Comparison of ENCODE assay signal across 9 cellular contexts in the genomic region with DNA sequence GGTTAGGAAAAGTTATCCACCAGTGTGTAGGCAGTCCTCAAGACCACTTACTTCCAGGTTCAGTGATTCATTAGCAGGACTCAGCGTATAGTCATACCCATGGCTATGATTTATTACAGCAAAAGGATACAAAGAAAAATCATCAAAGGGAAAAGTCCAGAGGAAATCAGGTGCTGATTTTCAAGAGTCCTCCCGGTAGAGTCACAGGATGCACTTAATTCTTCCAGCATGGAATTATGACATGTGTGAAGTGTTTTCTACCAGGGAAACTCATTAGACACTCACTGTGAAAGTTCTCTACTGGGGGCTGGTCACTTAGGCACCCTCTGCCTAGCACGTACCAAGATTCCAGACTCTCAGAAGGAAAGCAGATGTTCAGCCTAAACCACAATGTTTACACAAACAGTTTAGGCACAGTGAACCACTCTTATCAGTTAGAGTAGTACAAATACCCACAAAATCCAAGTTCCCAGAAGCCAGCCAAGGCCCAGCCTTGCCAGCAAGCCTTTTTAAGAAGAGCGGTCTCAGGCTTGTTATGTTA. TPM values are rescaled to one million over a fixed set of nuclear protein-coding genes. Genes with fewer than 3 reads are reported as not detected.
DNase-seq lines count a peak whose midpoint lies in the region; ATAC-seq and TF ChIP-seq lines count a peak whose summit lies in the region.
"Had no signal": no experiment of that assay in that cellular context is flagged by ENCODE, and none has a peak within 500 bp of the region (broad histone marks: within the 10 kb centered on the region; RNA-seq: fewer than 3 reads in every experiment).

No MANE protein-coding gene starts in this region.

- no peak overlapping the region for H3K4me3 Mint-ChIP-seq in activated CD8-positive, alpha-beta T cell treated with anti-CD3 and anti-CD28 coated beads, Interleukin-2, amount 10 ng/mL, durations not matched to agents 7 days and 5 days

- peaks cover 32% of the 10 kb centered on the region for H3K4me1 Mint-ChIP-seq in activated CD8-positive, alpha-beta T cell treated with anti-CD3 and anti-CD28 coated beads, Interleukin-2, amount 10 ng/mL, durations not matched to agents 7 days and 5 days (ENCODE audit: low read depth)

- peaks cover 8% of the 10 kb centered on the region for H3K27me3 Mint-ChIP-seq in activated CD8-positive, alpha-beta T cell treated with anti-CD3 and anti-CD28 coated beads, Interleukin-2, amount 10 ng/mL, durations not matched to agents 7 days and 5 days (ENCODE audit: low read depth)

- POLR2A ChIA-PET in Panc1 (lab: Charles Lee) = no interaction called here
- POLR2A ChIA-PET in activated CD8-positive, alpha-beta T cell treated with anti-CD3 and anti-CD28 coated beads, Interleukin-2, amount 10 ng/mL, durations not matched to agents 7 days and 5 days (lab: Charles Lee) = no interaction called here

- WGBS in prostate gland = 29% methylated on average over 4 of the region's 4 CpGs

- TF ChIP-seq CTCF in Panc1 (IDR thresholded peaks at IDR 0.05) = no peak
- no peak for TF ChIP-seq CTCF in prostate gland (IDR thresholded peaks at IDR 0.05)

- in situ Hi-C loops in Panc1 (cut with HindIII; ENCODE audit: low pct_unique_long_range_greater_than_20kb, low sequenced_read_pairs) = no loop called here

- H3K27ac ChIP-seq in Panc1 (ENCODE audit: low read length) (no peak overlapping the region; the same call in 1 of the 2 replicates), prostate gland (peak overlapping the region; percentile 74 to 76)

- DNase-seq in DMS79 treated with DMSO at 0.1 percent for 48 hours (lab: John Stamatoyannopoulos, UW) (peak; percentile 28), Panc1 (ENCODE audit: low read depth, low spot score) (peak; percentile 90), fibroblast of gingiva (ENCODE audit: low read depth) (peak; percentile 32), prostate gland (ENCODE audit: low spot score) (no peak), KG1 (lab: John Stamatoyannopoulos, UW) (no peak), NCI-H1092 (lab: John Stamatoyannopoulos, UW) (no peak)
- no peak for DNase-seq in activated CD8-positive, alpha-beta T cell treated with anti-CD3 and anti-CD28 coated beads, Interleukin-2, amount 10 ng/mL, durations not matched to agents 7 days and 5 days
- DNase-seq: SHP77 treated with DMSO at 0.1 percent for 48 hours had no signal

- no peak for TF ChIP-seq POLR2A in prostate gland (IDR thresholded peaks at IDR 0.05)

- intact Hi-C loops in Panc1 (cut with micrococcal nuclease; ENCODE audit: unreplicated experiment) = no loop called here
- intact Hi-C loops in prostate gland (cut with DNase I) = no loop called here

- H3K9me3 ChIP-seq in Panc1 (ENCODE audit: control insufficient read depth, insufficient read depth, low read depth, low read length) = no peaks in the 10 kb centered on the region
- H3K9me3 ChIP-seq in prostate gland = no peaks in the 10 kb centered on the region

- no peaks in the 10 kb centered on the region for H3K27me3 ChIP-seq in Panc1 (ENCODE audit: control insufficient read depth, insufficient read depth, low read length)
- H3K27me3 ChIP-seq in prostate gland (replicated peaks; ENCODE audit: insufficient read depth) = no peaks in the 10 kb centered on the region

- no TSS peak for BruUV-seq in Panc1 (replicated peaks; lab: Mats Ljungman, UMichigan)

- H3K4me1 ChIP-seq in Panc1 (ENCODE audit: control insufficient read depth, insufficient read depth, low read length) (peaks cover 44% of the 10 kb centered on the region), prostate gland (replicated peaks) (no peaks in the 10 kb centered on the region)

- H3K36me3 ChIP-seq in Panc1 (ENCODE audit: control insufficient read depth, insufficient read depth, low read length) (no peaks in the 10 kb centered on the region), prostate gland (no peaks in the 10 kb centered on the region)

- H3K27ac Mint-ChIP-seq in activated CD8-positive, alpha-beta T cell treated with anti-CD3 and anti-CD28 coated beads, Interleukin-2, amount 10 ng/mL, durations not matched to agents 7 days and 5 days = no peak overlapping the region

- H3K4me3 ChIP-seq in Panc1 (ENCODE audit: low read depth in 2 of 2, low read length in 2 of 2) = no peak overlapping the region
- H3K4me3 ChIP-seq in prostate gland = no peak overlapping the region

- CTCF ChIA-PET in Panc1 (lab: Charles Lee) = no interaction called here
- CTCF ChIA-PET in activated CD8-positive, alpha-beta T cell treated with anti-CD3 and anti-CD28 coated beads, Interleukin-2, amount 10 ng/mL, durations not matched to agents 7 days and 5 days (lab: Charles Lee) = interaction anchor here (0.9 to 2.5 kb wide), 2 partner anchors 10 to 408 kb away, joined by 3 to 24 read pairs; no protein-coding TSS in a partner anchor

- H3K36me3 Mint-ChIP-seq in activated CD8-positive, alpha-beta T cell treated with anti-CD3 and anti-CD28 coated beads, Interleukin-2, amount 10 ng/mL, durations not matched to agents 7 days and 5 days (ENCODE audit: low read depth) = no peaks in the 10 kb centered on the region

- H3K9me3 Mint-ChIP-seq in activated CD8-positive, alpha-beta T cell treated with anti-CD3 and anti-CD28 coated beads, Interleukin-2, amount 10 ng/mL, durations not matched to agents 7 days and 5 days (ENCODE audit: insufficient read depth) = no peaks in the 10 kb centered on the region

- ATAC-seq in Panc1 = peak; percentile 40
- ATAC-seq in HG03139 (IDR thresholded peaks at IDR 0.05; ENCODE audit: unreplicated experiment) = no peak
- ATAC-seq in activated CD8-positive, alpha-beta T cell treated with anti-CD3 and anti-CD28 coated beads, Interleukin-2, amount 10 ng/mL, durations not matched to agents 7 days and 5 days = no peak

RNA-seq across cellular contexts. Expression of gene WFDC3, which starts 10.2 kb away (rescaled TPM):
- 1.1 TPM for total RNA-seq in Panc1 (2021; ENCODE audit: unreplicated experiment)
- 0.67 TPM for polyA plus RNA-seq in Panc1 (2012; ENCODE audit: insufficient read length)
- total RNA-seq in prostate gland = 1 to 10 TPM in 1 of 2 donors, not detected in 1; 5.2 TPM
- not detected for total RNA-seq in activated CD8-positive, alpha-beta T cell treated with anti-CD3 and anti-CD28 coated beads, Interleukin-2, amount 10 ng/mL, durations not matched to agents 7 days and 5 days

RNA-seq across cellular contexts. Expression of gene DNTTIP1, which starts 10.3 kb away (rescaled TPM):
- total RNA-seq in Panc1 (2021; ENCODE audit: unreplicated experiment) (48.8 TPM), prostate gland (10 to 100 TPM; 21.8 to 35.5 TPM)
- polyA plus RNA-seq in Panc1 (2012; ENCODE audit: insufficient read length) = 92.5 TPM
- total RNA-seq in activated CD8-positive, alpha-beta T cell treated with anti-CD3 and anti-CD28 coated beads, Interleukin-2, amount 10 ng/mL, durations not matched to agents 7 days and 5 days = 10 to 100 TPM; 34.7 to 34.8 TPM

RNA-seq across cellular contexts. Expression of gene UBE2C, which starts 31.0 kb away (rescaled TPM):
- total RNA-seq in Panc1 (2021; ENCODE audit: unreplicated experiment) = 173 TPM
- 116 TPM for polyA plus RNA-seq in Panc1 (2012; ENCODE audit: insufficient read length)
- total RNA-seq in prostate gland = 10 to 100 TPM in 1 of 2 donors, 1 to 10 TPM in 1; 2.2 to 10.9 TPM
- 100 to 1,000 TPM; 251 to 261 TPM for total RNA-seq in activated CD8-positive, alpha-beta T cell treated with anti-CD3 and anti-CD28 coated beads, Interleukin-2, amount 10 ng/mL, durations not matched to agents 7 days and 5 days

RNA-seq across cellular contexts. Expression of gene TNNC2, which starts 45.7 kb away (rescaled TPM):
- 0.26 TPM for total RNA-seq in Panc1 (2021; ENCODE audit: unreplicated experiment)
- 0.50 TPM for polyA plus RNA-seq in Panc1 (2012; ENCODE audit: insufficient read length)
- 1 to 10 TPM; 2.1 to 3.0 TPM for total RNA-seq in prostate gland
- total RNA-seq in activated CD8-positive, alpha-beta T cell treated with anti-CD3 and anti-CD28 coated beads, Interleukin-2, amount 10 ng/mL, durations not matched to agents 7 days and 5 days = not detected

RNA-seq across cellular contexts. Expression of gene SNX21, which starts 52.1 kb away (rescaled TPM):
- total RNA-seq in Panc1 (2021; ENCODE audit: unreplicated experiment) (25.7 TPM), prostate gland (10 to 100 TPM; 60.4 to 68.4 TPM)
- 46.1 TPM for polyA plus RNA-seq in Panc1 (2012; ENCODE audit: insufficient read length)
- 1 to 10 TPM; 1.6 to 1.7 TPM for total RNA-seq in activated CD8-positive, alpha-beta T cell treated with anti-CD3 and anti-CD28 coated beads, Interleukin-2, amount 10 ng/mL, durations not matched to agents 7 days and 5 days

Comparison
In these comparisons a context has a peak if more than half of its experiments do, and no peak if none do; other contexts are left out.
1. DNase-seq: peak in DMS79 treated with DMSO at 0.1 percent for 48 hours (single experiment), Panc1 (single experiment) and fibroblast of gingiva (single experiment); none in prostate gland (single experiment), KG1 (single experiment), NCI-H1092 (single experiment) and activated CD8-positive, alpha-beta T cell treated with anti-CD3 and anti-CD28 coated beads, Interleukin-2, amount 10 ng/mL, durations not matched to agents 7 days and 5 days (single experiment).
2. RNA of gene UBE2C, which starts 31.0 kb away (total RNA-seq): 251 to 261 TPM in activated CD8-positive, alpha-beta T cell treated with anti-CD3 and anti-CD28 coated beads, Interleukin-2, amount 10 ng/mL, durations not matched to agents 7 days and 5 days and 173 TPM in Panc1 (single experiment); 2.2 to 10.9 TPM in prostate gland; every median in the first group is over 10 times any median in the second.